Comparison of ENCODE assay signal across 1 cellular context in the genomic region with DNA sequence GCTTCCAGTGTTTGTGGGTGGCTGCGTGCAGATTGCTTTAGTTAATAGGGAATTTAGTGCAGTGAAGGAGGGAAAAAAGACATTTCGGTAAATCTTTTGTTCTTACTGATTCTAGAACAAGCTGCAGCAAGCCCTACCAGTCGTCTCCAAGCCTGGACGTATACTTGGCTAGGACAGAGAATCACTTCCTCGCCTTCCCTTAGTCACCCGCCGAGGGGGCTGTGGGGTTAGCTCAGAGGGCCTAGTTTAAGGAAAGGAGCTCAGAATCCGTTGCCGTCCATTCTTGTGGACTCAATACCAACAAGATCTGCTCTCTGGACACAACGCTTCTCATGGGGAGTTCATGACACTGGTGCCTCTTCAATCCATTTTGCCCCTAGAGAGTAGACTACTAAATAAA.
TF ChIP-seq lines count a peak whose summit lies in the region.

No MANE protein-coding gene starts in this region.

TF ChIP-seq in K562, 482 proteins besides CTCF, POLR2A, EP300 and RAD21:
- no peak for TF ChIP-seq ZFP1 (CRISPR knock-in tag; IDR thresholded peaks at IDR 0.05)
- peak in 1 of 3 experiments; percentile 8 for TF ChIP-seq YY1 (IDR thresholded peaks at IDR 0.05; ENCODE audit: borderline replicate concordance in 1 of 3, control insufficient read depth in 1 of 3, extremely low read depth in 1 of 3, insufficient read depth in 3 of 3, insufficient read length in 1 of 3, insufficient replicate concordance in 2 of 3, low read depth in 1 of 3, low read length in 2 of 3)
TF ChIP-seq in K562: peak in this region for 1.
